ENCODE assay signal across 21 cellular contexts in genomic region chr6:107554326-107554725, GRCh38.
DNase-seq lines count a peak whose midpoint lies in the region; ATAC-seq and TF ChIP-seq lines count a peak whose summit lies in the region.
"Had no signal": no experiment of that assay in that cellular context is flagged by ENCODE, and none has a peak within 500 bp of the region (broad histone marks: within the 10 kb centered on the region; RNA-seq: fewer than 3 reads in every experiment).

No MANE protein-coding gene starts in this region.

- no peaks in the 10 kb centered on the region for H4K20me1 ChIP-seq in Karpas-422 (ENCODE audit: insufficient read depth, low read depth, low read length)
- no peaks in the 10 kb centered on the region for H4K20me1 ChIP-seq in neural cell (ENCODE audit: insufficient read depth)
- H4K20me1 ChIP-seq: BLaER1 treated with 17β-estradiol and CSF1 and Interleukin-3, amounts not matched to agents 10 nM and 100 nM had no signal

- peaks cover 60% of the 10 kb centered on the region for H3K79me2 ChIP-seq in Karpas-422 (ENCODE audit: low read length)
- peaks cover 3% of the 10 kb centered on the region for H3K79me2 ChIP-seq in neural cell (replicated peaks; ENCODE audit: insufficient read depth, low read length)

- peaks cover 37% of the 10 kb centered on the region for H3K4me1 ChIP-seq in Karpas-422 (ENCODE audit: low read length)
- H3K4me1 ChIP-seq: A549 had no signal

- DNase-seq in Karpas-422 (no peak), nucleus accumbens (lab: John Stamatoyannopoulos, UW) (no peak), GM19238 (ENCODE audit: insufficient read length, low spot score) (no peak)
- no peak for DNase-seq in activated naive CD4-positive, alpha-beta T cell treated with Interleukin-2 at 50 U/mL for 16 hours
- DNase-seq: 8988T; ACHN; AML-193; BE2C; CD4-positive, alpha-beta T cell; CD8-positive, alpha-beta memory T cell; DMS53; DMS79 treated with DMSO at 0.1 percent for 48 hours; GM23248; H7; HCEC 1CT had no signal

- H3K36me3 ChIP-seq in Karpas-422 (ENCODE audit: insufficient read depth, low read length), result 0 out of 2 replicates have a peak, but pooled peaks cover 4% of the 10 kb centered on the region
- no peaks in the 10 kb centered on the region for H3K36me3 ChIP-seq in neural cell (ENCODE audit: insufficient read depth, low read length)
- H3K36me3 ChIP-seq: BLaER1 treated with 17β-estradiol and CSF1 and Interleukin-3, amounts not matched to agents 10 nM and 100 nM had no signal

- H3K9me2 ChIP-seq in Karpas-422 (replicated peaks; ENCODE audit: insufficient read depth, low read length), result no peaks in the 10 kb centered on the region
- H3K9me2 ChIP-seq in neural cell (ENCODE audit: insufficient read depth, low read length), result no peaks in the 10 kb centered on the region

- no peaks in the 10 kb centered on the region for H3K27me3 Mint-ChIP-seq in brain

- H3K9me3 Mint-ChIP-seq in brain, result no peaks in the 10 kb centered on the region
- H3K9me3 Mint-ChIP-seq: CD4-positive, alpha-beta T cell; CD8-positive, alpha-beta memory T cell had no signal

- H3K4me1 Mint-ChIP-seq in brain, result peaks cover 64% of the 10 kb centered on the region
- H3K4me1 Mint-ChIP-seq: CD14-positive monocyte; CD8-positive, alpha-beta memory T cell had no signal

- peaks cover 33% of the 10 kb centered on the region for H3K36me3 Mint-ChIP-seq in brain
- H3K36me3 Mint-ChIP-seq: CD14-positive monocyte had no signal

- ATAC-seq in GM18870 (IDR thresholded peaks at IDR 0.05; ENCODE audit: unreplicated experiment), result no peak
- ATAC-seq: A549 had no signal

- H3F3A ChIP-seq in neural cell (ENCODE audit: insufficient read depth, low read length, poor library complexity, severe bottlenecking), result peaks cover 24% of the 10 kb centered on the region

- no peak overlapping the region for H3K9ac ChIP-seq in Karpas-422 (ENCODE audit: low read length)
- no peak overlapping the region for H3K9ac ChIP-seq in neural cell (ENCODE audit: low read length)
- H3K9ac ChIP-seq: BLaER1 treated with 17β-estradiol and CSF1 and Interleukin-3, amounts not matched to agents 10 nM and 100 nM; GM23248 had no signal

- H3K27ac Mint-ChIP-seq in brain, result peak overlapping the region; percentile 87 to 100 (median 91)
- H3K27ac Mint-ChIP-seq: CD14-positive monocyte; CD4-positive, alpha-beta T cell; CD8-positive, alpha-beta memory T cell had no signal

- no peak for TF ChIP-seq RAD21 in neural cell (conservative IDR thresholded peaks at IDR 0.05)

- peak overlapping the region in 1 of 5 experiments; percentile 75 for H3K4me3 Mint-ChIP-seq in brain
- H3K4me3 Mint-ChIP-seq: CD14-positive monocyte; CD4-positive, alpha-beta T cell; CD8-positive, alpha-beta memory T cell had no signal

- no peak for TF ChIP-seq CTCF in brain (conservative IDR thresholded peaks at IDR 0.05)
- TF ChIP-seq CTCF in neural cell (IDR thresholded peaks at IDR 0.05; ENCODE audit: poor library complexity, severe bottlenecking), result no peak

- H3K9me3 ChIP-seq in Karpas-422 (ENCODE audit: low read length) (no peaks in the 10 kb centered on the region), neural cell (ENCODE audit: low read length) (no peaks in the 10 kb centered on the region)
- H3K9me3 ChIP-seq: A549; BE2C; BLaER1 treated with 17β-estradiol and CSF1 and Interleukin-3, amounts not matched to agents 10 nM and 100 nM had no signal

- peak overlapping the region; percentile 21; the same call in 1 of the 2 replicates for H3K27ac ChIP-seq in Karpas-422 (ENCODE audit: low read length)
- H3K27ac ChIP-seq in neural cell (ENCODE audit: low read length), result peak overlapping the region; percentile 78
- H3K27ac ChIP-seq: A549; BLaER1 treated with 17β-estradiol and CSF1 and Interleukin-3, amounts not matched to agents 10 nM and 100 nM; GM23248 had no signal

- no peak overlapping the region for H2AFZ ChIP-seq in Karpas-422 (ENCODE audit: low read length)
- no peak overlapping the region for H2AFZ ChIP-seq in neural cell (ENCODE audit: low read depth, low read length)
- H2AFZ ChIP-seq: GM23248 had no signal

- no peak overlapping the region for H3K4me3 ChIP-seq in Karpas-422 (ENCODE audit: low read length)
- peak overlapping the region; percentile 41 for H3K4me3 ChIP-seq in neural cell (ENCODE audit: low read length)
- H3K4me3 ChIP-seq: A549; BLaER1 treated with 17β-estradiol and CSF1 and Interleukin-3, amounts not matched to agents 10 nM and 100 nM; GM23248 had no signal

- TF ChIP-seq EP300 in neural cell (conservative IDR thresholded peaks at IDR 0.05; ENCODE audit: poor library complexity, severe bottlenecking), result peak; percentile 84

- H3K4me2 ChIP-seq in Karpas-422 (ENCODE audit: low read depth, low read length, poor library complexity, severe bottlenecking) (no peak overlapping the region), neural cell (ENCODE audit: low read length) (no peak overlapping the region)
- H3K4me2 ChIP-seq: A549; BLaER1 treated with 17β-estradiol and CSF1 and Interleukin-3, amounts not matched to agents 10 nM and 100 nM had no signal

- H3K27me3 ChIP-seq in Karpas-422 (ENCODE audit: low read length) (no peaks in the 10 kb centered on the region), neural cell (ENCODE audit: insufficient read depth, low read depth, low read length) (no peaks in the 10 kb centered on the region)
- H3K27me3 ChIP-seq: BE2C; BLaER1 treated with 17β-estradiol and CSF1 and Interleukin-3, amounts not matched to agents 10 nM and 100 nM had no signal

TF ChIP-seq in neural cell, 6 proteins besides CTCF, POLR2A, EP300 and RAD21:
- no peak for TF ChIP-seq EZH2 (IDR thresholded peaks at IDR 0.05; ENCODE audit: borderline replicate concordance, insufficient read depth, low read length, poor library complexity, severe bottlenecking)
- no peak for TF ChIP-seq TAF1 (IDR thresholded peaks at IDR 0.05; ENCODE audit: low read depth)
- peak; percentile 82 for TF ChIP-seq REST (IDR thresholded peaks at IDR 0.05; ENCODE audit: borderline replicate concordance)
- TF ChIP-seq SMC3 (conservative IDR thresholded peaks at IDR 0.05; ENCODE audit: poor library complexity), result peak; percentile 17
- TF ChIP-seq MXI1 (conservative IDR thresholded peaks at IDR 0.05; ENCODE audit: poor library complexity, severe bottlenecking), result no peak
- TF ChIP-seq POLR2AphosphoS5 (IDR thresholded peaks at IDR 0.05), result peak; percentile 69
